In genomic region chr15:38130200-38130567, GRCh38 we compare ENCODE assay signal across 8 cellular contexts.
DNase-seq lines count a peak whose midpoint lies in the region; ATAC-seq and TF ChIP-seq lines count a peak whose summit lies in the region.

No MANE protein-coding gene starts in this region.

- H3K9me3 Mint-ChIP-seq in natural killer cell treated with Interleukin-12 subunit alpha and Interleukin-12 subunit beta and Interleukin-15 and Interleukin-18, amount 100 ng/mL, for 72 hours, result no peaks in the 10 kb centered on the region
- no peaks in the 10 kb centered on the region for H3K9me3 Mint-ChIP-seq in natural killer cell
- H3K9me3 Mint-ChIP-seq in activated naive CD4-positive, alpha-beta T cell treated with anti-CD3 and anti-CD28 coated beads for 36 hours, result no peaks in the 10 kb centered on the region

- H3K27ac ChIP-seq in right atrium auricular region, result peak overlapping the region; percentile 72 to 77
- H3K27ac ChIP-seq in upper lobe of right lung, result peak overlapping the region; percentile 70

- H3K4me3 ChIP-seq in MG63 (peak overlapping the region; percentile 24), right atrium auricular region (peak overlapping the region in 1 of 2 donors; percentile 32), upper lobe of right lung (peak overlapping the region; percentile 22)

- H3K27ac Mint-ChIP-seq in natural killer cell treated with Interleukin-12 subunit alpha and Interleukin-12 subunit beta and Interleukin-15 and Interleukin-18, amount 100 ng/mL, for 72 hours, result no peak overlapping the region
- no peak overlapping the region for H3K27ac Mint-ChIP-seq in natural killer cell
- H3K27ac Mint-ChIP-seq in activated naive CD4-positive, alpha-beta T cell treated with anti-CD3 and anti-CD28 coated beads for 36 hours, result no peak overlapping the region

- CTCF ChIA-PET in activated naive CD4-positive, alpha-beta T cell treated with anti-CD3 and anti-CD28 coated beads for 36 hours (lab: Charles Lee), result interaction anchor here (0.6 kb wide), 1 partner anchor 14 kb away, joined by 3 read pairs; no protein-coding TSS in a partner anchor

- H3K27me3 ChIP-seq in MG63 (no peaks in the 10 kb centered on the region), right atrium auricular region (no peaks in the 10 kb centered on the region), upper lobe of right lung (no peaks in the 10 kb centered on the region)

- TF ChIP-seq CTCF in natural killer cell (IDR thresholded peaks at IDR 0.05) (no peak), right atrium auricular region (IDR thresholded peaks at IDR 0.05) (no peak), upper lobe of right lung (IDR thresholded peaks at IDR 0.05) (no peak)

- H3K36me3 ChIP-seq in MG63 (no peaks in the 10 kb centered on the region), right atrium auricular region (no peaks in the 10 kb centered on the region), upper lobe of right lung (no peaks in the 10 kb centered on the region)

- no peaks in the 10 kb centered on the region for H3K36me3 Mint-ChIP-seq in natural killer cell treated with Interleukin-12 subunit alpha and Interleukin-12 subunit beta and Interleukin-15 and Interleukin-18, amount 100 ng/mL, for 72 hours
- no peaks in the 10 kb centered on the region for H3K36me3 Mint-ChIP-seq in natural killer cell
- no peaks in the 10 kb centered on the region for H3K36me3 Mint-ChIP-seq in activated naive CD4-positive, alpha-beta T cell treated with anti-CD3 and anti-CD28 coated beads for 36 hours (ENCODE audit: low read depth)

- H3K4me1 ChIP-seq in right atrium auricular region (peaks cover 0 to 33% of the 10 kb centered on the region in 2 donors), upper lobe of right lung (peaks cover 23% of the 10 kb centered on the region)

- H3K27me3 Mint-ChIP-seq in natural killer cell treated with Interleukin-12 subunit alpha and Interleukin-12 subunit beta and Interleukin-15 and Interleukin-18, amount 100 ng/mL, for 72 hours, result peaks cover 29 to 40% of the 10 kb centered on the region in 2 donors
- H3K27me3 Mint-ChIP-seq in natural killer cell (ENCODE audit: low read depth in 2 of 2), result peaks cover 18 to 39% of the 10 kb centered on the region in 2 donors
- peaks cover 3% of the 10 kb centered on the region for H3K27me3 Mint-ChIP-seq in activated naive CD4-positive, alpha-beta T cell treated with anti-CD3 and anti-CD28 coated beads for 36 hours (ENCODE audit: low read depth)

- intact Hi-C loops in natural killer cell (cut with micrococcal nuclease), result no loop called here
- intact Hi-C loops in upper lobe of right lung (cut with DNase I), result no loop called here
- intact Hi-C loops in activated naive CD4-positive, alpha-beta T cell treated with anti-CD3 and anti-CD28 coated beads for 36 hours (cut with micrococcal nuclease), result no loop called here

- peak; percentile 11 to 41 for ATAC-seq in natural killer cell treated with Interleukin-12 subunit alpha and Interleukin-12 subunit beta and Interleukin-15 and Interleukin-18, amount 100 ng/mL, for 72 hours
- ATAC-seq in natural killer cell (no peak), upper lobe of right lung (no peak)

- H3K4me1 Mint-ChIP-seq in natural killer cell treated with Interleukin-12 subunit alpha and Interleukin-12 subunit beta and Interleukin-15 and Interleukin-18, amount 100 ng/mL, for 72 hours (ENCODE audit: low read depth in 2 of 2), result peaks cover 20 to 24% of the 10 kb centered on the region in 2 donors
- peaks cover 0 to 5% of the 10 kb centered on the region in 2 donors for H3K4me1 Mint-ChIP-seq in natural killer cell
- no peaks in the 10 kb centered on the region for H3K4me1 Mint-ChIP-seq in activated naive CD4-positive, alpha-beta T cell treated with anti-CD3 and anti-CD28 coated beads for 36 hours (ENCODE audit: low read depth)

- in situ Hi-C loops in ACHN (cut with HindIII; ENCODE audit: low pct_ligation_motif_present, low pct_unique_long_range_greater_than_20kb, low sequenced_read_pairs), result no loop called here

- DNase-seq in natural killer cell treated with Interleukin-12 subunit alpha and Interleukin-12 subunit beta and Interleukin-15 and Interleukin-18, amount 100 ng/mL, for 72 hours (ENCODE audit: low spot score), result no peak
- DNase-seq in natural killer cell, result no peak
- DNase-seq in MG63, result no peak
- no peak for DNase-seq in right atrium auricular region (ENCODE audit: low spot score)
- no peak for DNase-seq in upper lobe of right lung
- no peak for DNase-seq in ACHN
- no peak for DNase-seq in activated naive CD4-positive, alpha-beta T cell treated with anti-CD3 and anti-CD28 coated beads for 36 hours
- no peak for DNase-seq in A172 (ENCODE audit: low spot score)

- H3K9me3 ChIP-seq in MG63 (no peaks in the 10 kb centered on the region), right atrium auricular region (no peaks in the 10 kb centered on the region), upper lobe of right lung (no peaks in the 10 kb centered on the region)

- peak overlapping the region; percentile 35 for H3K4me3 Mint-ChIP-seq in natural killer cell treated with Interleukin-12 subunit alpha and Interleukin-12 subunit beta and Interleukin-15 and Interleukin-18, amount 100 ng/mL, for 72 hours
- no peak overlapping the region for H3K4me3 Mint-ChIP-seq in natural killer cell
- H3K4me3 Mint-ChIP-seq in activated naive CD4-positive, alpha-beta T cell treated with anti-CD3 and anti-CD28 coated beads for 36 hours, result no peak overlapping the region

Comparison
In these comparisons a context has a peak if more than half of its experiments do, and no peak if none do; other contexts are left out.
1. ATAC-seq: peak in natural killer cell treated with Interleukin-12 subunit alpha and Interleukin-12 subunit beta and Interleukin-15 and Interleukin-18, amount 100 ng/mL, for 72 hours (2 of 2); none in natural killer cell (0 of 3) and upper lobe of right lung (single experiment).